In the genomic region with DNA sequence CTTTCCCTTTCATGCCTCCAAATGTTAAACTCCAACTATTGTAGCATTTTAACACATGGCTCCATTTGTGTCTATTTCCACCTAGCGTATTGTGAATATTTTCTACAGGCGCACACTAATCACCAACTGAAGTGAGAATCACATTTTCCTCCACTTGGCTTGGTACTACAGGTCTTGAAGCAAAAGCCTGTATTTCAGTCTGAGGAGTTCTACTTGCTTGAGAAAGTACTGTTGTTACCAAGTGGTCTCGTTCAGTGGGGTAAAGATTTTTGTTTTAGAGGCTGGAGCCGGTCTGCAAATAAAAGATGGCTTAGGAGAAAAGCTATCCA, we compare ENCODE assay signal across 1 cellular context.
TF ChIP-seq lines count a peak whose summit lies in the region.

No MANE protein-coding gene starts in this region.

TF ChIP-seq in HCT116, 20 proteins besides CTCF, POLR2A, EP300 and RAD21 (continued from another document):
- TF ChIP-seq, protein P1, sequence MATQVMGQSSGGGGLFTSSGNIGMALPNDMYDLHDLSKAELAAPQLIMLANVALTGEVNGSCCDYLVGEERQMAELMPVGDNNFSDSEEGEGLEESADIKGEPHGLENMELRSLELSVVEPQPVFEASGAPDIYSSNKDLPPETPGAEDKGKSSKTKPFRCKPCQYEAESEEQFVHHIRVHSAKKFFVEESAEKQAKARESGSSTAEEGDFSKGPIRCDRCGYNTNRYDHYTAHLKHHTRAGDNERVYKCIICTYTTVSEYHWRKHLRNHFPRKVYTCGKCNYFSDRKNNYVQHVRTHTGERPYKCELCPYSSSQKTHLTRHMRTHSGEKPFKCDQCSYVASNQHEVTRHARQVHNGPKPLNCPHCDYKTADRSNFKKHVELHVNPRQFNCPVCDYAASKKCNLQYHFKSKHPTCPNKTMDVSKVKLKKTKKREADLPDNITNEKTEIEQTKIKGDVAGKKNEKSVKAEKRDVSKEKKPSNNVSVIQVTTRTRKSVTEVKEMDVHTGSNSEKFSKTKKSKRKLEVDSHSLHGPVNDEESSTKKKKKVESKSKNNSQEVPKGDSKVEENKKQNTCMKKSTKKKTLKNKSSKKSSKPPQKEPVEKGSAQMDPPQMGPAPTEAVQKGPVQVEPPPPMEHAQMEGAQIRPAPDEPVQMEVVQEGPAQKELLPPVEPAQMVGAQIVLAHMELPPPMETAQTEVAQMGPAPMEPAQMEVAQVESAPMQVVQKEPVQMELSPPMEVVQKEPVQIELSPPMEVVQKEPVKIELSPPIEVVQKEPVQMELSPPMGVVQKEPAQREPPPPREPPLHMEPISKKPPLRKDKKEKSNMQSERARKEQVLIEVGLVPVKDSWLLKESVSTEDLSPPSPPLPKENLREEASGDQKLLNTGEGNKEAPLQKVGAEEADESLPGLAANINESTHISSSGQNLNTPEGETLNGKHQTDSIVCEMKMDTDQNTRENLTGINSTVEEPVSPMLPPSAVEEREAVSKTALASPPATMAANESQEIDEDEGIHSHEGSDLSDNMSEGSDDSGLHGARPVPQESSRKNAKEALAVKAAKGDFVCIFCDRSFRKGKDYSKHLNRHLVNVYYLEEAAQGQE (IDR thresholded peaks at IDR 0.05; ENCODE audit: low read depth): no peak
TF ChIP-seq in HCT116: peak in this region for 0.
